Comparison of ENCODE assay signal across 8 cellular contexts in the genomic region with DNA sequence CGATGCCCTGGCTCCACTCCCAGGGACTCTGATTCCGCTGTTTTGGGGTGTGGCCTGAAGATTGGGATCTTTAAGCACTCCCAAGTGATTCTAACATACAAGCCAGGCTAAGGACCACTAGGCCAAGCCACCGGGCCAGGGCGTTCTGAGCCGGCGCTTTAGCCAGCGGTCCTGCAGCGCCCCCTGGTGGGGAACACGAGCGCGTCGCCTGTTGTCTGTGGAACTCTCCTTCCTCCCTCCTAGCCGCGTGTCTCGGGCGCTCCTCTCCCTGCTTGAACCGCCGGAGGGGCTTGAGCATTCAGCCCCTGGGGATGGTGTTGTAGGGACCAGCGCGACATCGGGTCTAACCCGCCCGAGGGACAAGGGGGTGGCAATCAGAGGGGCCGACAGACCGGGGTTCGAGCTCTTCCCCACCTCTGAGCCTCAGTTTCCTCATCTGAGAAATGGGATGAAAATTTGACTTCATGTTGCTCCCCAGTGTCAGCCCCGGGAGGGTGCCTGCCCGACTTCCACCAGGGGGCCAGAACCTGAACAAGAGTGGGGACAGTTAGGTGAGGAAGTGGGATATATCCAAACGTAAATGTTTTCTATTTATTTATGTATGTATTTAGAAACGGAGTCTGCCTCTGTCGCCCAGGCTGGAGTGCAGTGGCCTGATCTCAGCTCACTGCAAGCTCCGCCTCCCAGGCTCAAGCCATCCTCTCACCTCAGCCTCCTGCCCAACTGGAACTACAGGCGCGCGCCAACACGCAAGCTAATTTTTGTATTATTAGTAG. TPM values are rescaled to one million over a fixed set of nuclear protein-coding genes. Genes with fewer than 3 reads are reported as not detected.
DNase-seq lines count a peak whose midpoint lies in the region; ATAC-seq, FAIRE-seq and TF ChIP-seq lines count a peak whose summit lies in the region.

No MANE protein-coding gene starts in this region.

- H3K4me2 ChIP-seq in hepatocyte, result peak overlapping the region; percentile 51

- H2AFZ ChIP-seq in hepatocyte, result no peak overlapping the region

- FAIRE-seq in small intestine (lab: Jason Lieb, UNC), result no peak

- H3K27ac ChIP-seq in hepatocyte (no peak overlapping the region), small intestine (ENCODE audit: low read depth in 1 of 2, low read length in 1 of 2) (no peak overlapping the region)

- H3K4me3 Mint-ChIP-seq in T-helper 2 cell treated with Interferon-gamma antibody and Interleukin-4, amounts not matched to agents 5 μg/mL and 100 μg/mL, for 36 hours, result no peak overlapping the region

- H3K79me2 ChIP-seq in hepatocyte, result no peaks in the 10 kb centered on the region

- H3K9me2 ChIP-seq in hepatocyte (replicated peaks; ENCODE audit: insufficient read depth), result no peaks in the 10 kb centered on the region

- ATAC-seq in HG03025 (IDR thresholded peaks at IDR 0.05; ENCODE audit: low FRiP score, unreplicated experiment) (no peak), GM21423 (IDR thresholded peaks at IDR 0.05; ENCODE audit: unreplicated experiment) (no peak)

- TF ChIP-seq CTCF in NB4 (IDR thresholded peaks at IDR 0.05; ENCODE audit: low read depth, low read length), result peak; percentile 99
- peak; percentile 95 for TF ChIP-seq CTCF in hepatocyte (IDR thresholded peaks at IDR 0.05; ENCODE audit: poor library complexity)

- no peaks in the 10 kb centered on the region for H3K36me3 Mint-ChIP-seq in T-helper 2 cell treated with Interferon-gamma antibody and Interleukin-4, amounts not matched to agents 5 μg/mL and 100 μg/mL, for 36 hours (ENCODE audit: low read depth)

- TF ChIP-seq POLR2A in NB4 (IDR thresholded peaks at IDR 0.05; ENCODE audit: extremely low read depth, insufficient read length), result no peak

- no peak overlapping the region for H3K27ac Mint-ChIP-seq in T-helper 2 cell treated with Interferon-gamma antibody and Interleukin-4, amounts not matched to agents 5 μg/mL and 100 μg/mL, for 36 hours

- H3K4me3 ChIP-seq in NB4 (ENCODE audit: low read depth, low read length), result no peak overlapping the region
- no peak overlapping the region for H3K4me3 ChIP-seq in hepatocyte
- no peak overlapping the region for H3K4me3 ChIP-seq in small intestine (ENCODE audit: low read depth in 1 of 2, low read length in 2 of 2)

- 30% methylated on average over 36 of the region's 36 CpGs for WGBS in hepatocyte (ENCODE audit: low lambda C conversion rate, missing lambda C conversion rate)
- 25 to 26% (median 25%) methylated on average over 36 of the region's 36 CpGs for WGBS in small intestine, 3 donors

- H3K36me3 ChIP-seq in hepatocyte (replicated peaks; ENCODE audit: insufficient read depth, low read depth) (no peaks in the 10 kb centered on the region), small intestine (ENCODE audit: control insufficient read depth in 2 of 2, insufficient read depth in 2 of 2, low read length in 2 of 2) (no peaks in the 10 kb centered on the region)

- no peaks in the 10 kb centered on the region for H3K27me3 ChIP-seq in hepatocyte
- H3K27me3 ChIP-seq in small intestine (ENCODE audit: control insufficient read depth in 2 of 2, insufficient read depth in 2 of 2, low read length in 2 of 2), result no peaks in the 10 kb centered on the region

- H3K4me1 Mint-ChIP-seq in T-helper 2 cell treated with Interferon-gamma antibody and Interleukin-4, amounts not matched to agents 5 μg/mL and 100 μg/mL, for 36 hours (ENCODE audit: low read depth), result peaks cover 10% of the 10 kb centered on the region

- no peaks in the 10 kb centered on the region for H3K9me3 Mint-ChIP-seq in T-helper 2 cell treated with Interferon-gamma antibody and Interleukin-4, amounts not matched to agents 5 μg/mL and 100 μg/mL, for 36 hours

- H3K9me3 ChIP-seq in hepatocyte (ENCODE audit: low read depth), result no peaks in the 10 kb centered on the region
- no peaks in the 10 kb centered on the region for H3K9me3 ChIP-seq in small intestine (ENCODE audit: control insufficient read depth, low read depth)

- DNase-seq in GDM1 (lab: John Stamatoyannopoulos, UW), result peak; percentile 33
- peak; percentile 91 for DNase-seq in NB4 (ENCODE audit: low read depth)
- peak; percentile 69 for DNase-seq in T-helper 2 cell treated with Interferon-gamma antibody and Interleukin-4, amounts not matched to agents 5 μg/mL and 100 μg/mL, for 36 hours (ENCODE audit: low spot score)
- peak in 54 of 58 donors; percentile 11 to 87 (median 62) for DNase-seq in anterior cingulate cortex (lab: John Stamatoyannopoulos, UW)
- DNase-seq in hepatocyte (ENCODE audit: low spot score), result peak; percentile 91
- DNase-seq in small intestine, result peak; percentile 50

- H3K4me1 ChIP-seq in hepatocyte (ENCODE audit: insufficient read depth), result no peaks in the 10 kb centered on the region
- no peaks in the 10 kb centered on the region for H3K4me1 ChIP-seq in small intestine (ENCODE audit: control insufficient read depth in 2 of 2, insufficient read depth in 1 of 2, low read depth in 1 of 2, low read length in 1 of 2)

- H4K20me1 ChIP-seq in hepatocyte (ENCODE audit: insufficient read depth, poor library complexity, severe bottlenecking), result no peaks in the 10 kb centered on the region

- H3K27me3 Mint-ChIP-seq in T-helper 2 cell treated with Interferon-gamma antibody and Interleukin-4, amounts not matched to agents 5 μg/mL and 100 μg/mL, for 36 hours (ENCODE audit: low read depth), result peaks cover 13% of the 10 kb centered on the region

RNA-seq across cellular contexts. Expression of gene PNMA8B, which starts 18.0 kb away (rescaled TPM):
- total RNA-seq in hepatocyte, result 0.32 and 1.0 TPM in 2 replicates
- polyA plus RNA-seq in hepatocyte, result 0.50 and 0.57 TPM in 2 replicates
- polyA plus RNA-seq in small intestine, result 1 to 10 TPM in 1 of 3 donors, not detected in 2; 1.3 TPM

RNA-seq across cellular contexts. Expression of gene PNMA8A, which starts 42.3 kb away (rescaled TPM):
- total RNA-seq in hepatocyte, result 11.2 and 11.4 TPM in 2 replicates
- polyA plus RNA-seq in hepatocyte (5.5 and 6.4 TPM in 2 replicates), small intestine (1 to 10 TPM in 1 of 3 donors, under 1 TPM in 1, not detected in 1; 0.27 to 2.9 TPM)

Comparison
In these comparisons a context has a peak if more than half of its experiments do, and no peak if none do; other contexts are left out.
1. DNase-seq: peak in every context shown above with its lines; median percentile 91 in NB4; 91 in hepatocyte; 69 in T-helper 2 cell treated with Interferon-gamma antibody and Interleukin-4, amounts not matched to agents 5 μg/mL and 100 μg/mL, for 36 hours; 62 in anterior cingulate cortex; 50 in small intestine; 33 in GDM1.